Comparison of ENCODE assay signal across 13 cellular contexts in the genomic region with DNA sequence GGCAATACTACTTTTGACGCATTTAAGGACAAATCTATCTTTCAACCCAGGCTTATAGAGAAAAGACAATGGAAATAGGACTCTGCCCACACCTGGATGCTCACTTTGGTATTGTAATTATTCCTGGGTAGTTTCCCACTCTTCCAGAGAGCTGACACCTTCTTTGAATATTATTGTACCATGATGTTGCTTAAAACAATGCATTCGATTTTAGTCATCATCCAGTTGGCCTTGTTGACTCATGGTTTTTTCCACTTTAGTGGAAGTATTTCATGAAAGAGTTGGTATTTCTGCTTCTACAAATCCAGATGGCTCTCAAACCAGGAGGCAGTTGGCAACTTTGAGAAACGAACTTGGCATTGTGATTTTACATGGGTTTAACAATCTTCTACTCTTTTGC.
A peak's percentile ranks its signal among the peaks of the same experiment; 100 is the strongest.
DNase-seq lines count a peak whose midpoint lies in the region; ATAC-seq and TF ChIP-seq lines count a peak whose summit lies in the region.
"Had no signal": no experiment of that assay in that cellular context is flagged by ENCODE, and none has a peak within 500 bp of the region (broad histone marks: within the 10 kb centered on the region; RNA-seq: fewer than 3 reads in every experiment).

No MANE protein-coding gene starts in this region.

- H3K79me2 ChIP-seq in neural progenitor cell (ENCODE audit: low read depth): no peaks in the 10 kb centered on the region

- peaks cover 9% of the 10 kb centered on the region for H3K4me1 Mint-ChIP-seq in neural progenitor cell

- no peak for TF ChIP-seq CTCF in neural progenitor cell (IDR thresholded peaks at IDR 0.05)
- no peak for TF ChIP-seq CTCF in right atrium auricular region (IDR thresholded peaks at IDR 0.05)

- no peaks in the 10 kb centered on the region for H3K9me3 ChIP-seq in neural progenitor cell (ENCODE audit: low read depth)
- no peaks in the 10 kb centered on the region for H3K9me3 ChIP-seq in right atrium auricular region
- H3K9me3 ChIP-seq: BE2C had no signal

- no peak overlapping the region for H3K4me3 ChIP-seq in neural progenitor cell
- H3K4me3 ChIP-seq in right atrium auricular region: no peak overlapping the region

- H3K27ac Mint-ChIP-seq in neural progenitor cell: peak overlapping the region; percentile 15
- H3K27ac Mint-ChIP-seq: CD8-positive, alpha-beta T cell; IgD-negative memory B cell had no signal

- H3K4me1 ChIP-seq in neural progenitor cell (peaks cover 12% of the 10 kb centered on the region), right atrium auricular region (no peaks in the 10 kb centered on the region)
- H3K4me1 ChIP-seq: BE2C had no signal

- H3K27me3 Mint-ChIP-seq in neural progenitor cell (ENCODE audit: insufficient read depth, low read depth): no peaks in the 10 kb centered on the region
- H3K27me3 Mint-ChIP-seq: IgD-negative memory B cell had no signal

- no peaks in the 10 kb centered on the region for H3K9me3 Mint-ChIP-seq in neural progenitor cell
- H3K9me3 Mint-ChIP-seq: CD8-positive, alpha-beta T cell; IgD-negative memory B cell had no signal

- H3K27ac ChIP-seq in neural progenitor cell (no peak overlapping the region), right atrium auricular region (no peak overlapping the region)

- no peak overlapping the region for H3K4me2 ChIP-seq in neural progenitor cell

- peak; percentile 10 for DNase-seq in EL
- DNase-seq in LHCN-M2 (ENCODE audit: low read depth): peak; percentile 46
- no peak for DNase-seq in neural progenitor cell (ENCODE audit: low spot score)
- no peak for DNase-seq in activated T-cell treated with anti-CD3 and anti-CD28 coated beads, Interleukin-2, amount 50 U/mL, for 1 hour
- DNase-seq in right atrium auricular region (ENCODE audit: low spot score): no peak
- DNase-seq: BE2C; CD8-positive, alpha-beta T cell; NCI-H2107; NCI-H345; NCI-H526 treated with DMSO at 0.1 percent for 48 hours had no signal

- no peak overlapping the region for H3K4me3 Mint-ChIP-seq in neural progenitor cell
- H3K4me3 Mint-ChIP-seq: CD8-positive, alpha-beta T cell; IgD-negative memory B cell had no signal

- peaks cover 7% of the 10 kb centered on the region for H3F3A ChIP-seq in neural progenitor cell (ENCODE audit: low read depth)

- no peak overlapping the region for H2AFZ ChIP-seq in neural progenitor cell (replicated peaks)

- ATAC-seq in esophagus mucosa: peak; percentile 20
- no peak for ATAC-seq in HG03045 (IDR thresholded peaks at IDR 0.05; ENCODE audit: unreplicated experiment)
- ATAC-seq: CD8-positive, alpha-beta T cell had no signal

- H3K27me3 ChIP-seq in neural progenitor cell (no peaks in the 10 kb centered on the region), right atrium auricular region (no peaks in the 10 kb centered on the region)
- H3K27me3 ChIP-seq: BE2C had no signal

- H3K36me3 ChIP-seq in neural progenitor cell: no peaks in the 10 kb centered on the region
- no peaks in the 10 kb centered on the region for H3K36me3 ChIP-seq in right atrium auricular region
- H3K36me3 ChIP-seq: BE2C had no signal

- H3K9ac ChIP-seq in neural progenitor cell: no peak overlapping the region

- no peaks in the 10 kb centered on the region for H3K36me3 Mint-ChIP-seq in neural progenitor cell

- no peaks in the 10 kb centered on the region for H4K20me1 ChIP-seq in neural progenitor cell (ENCODE audit: low read depth)

Comparison
In these comparisons a context has a peak if more than half of its experiments do, and no peak if none do; other contexts are left out.
1. DNase-seq: peak in EL (single experiment) and LHCN-M2 (single experiment); none in neural progenitor cell (single experiment), activated T-cell treated with anti-CD3 and anti-CD28 coated beads, Interleukin-2, amount 50 U/mL, for 1 hour (single experiment) and right atrium auricular region (single experiment).